18 cellular contexts compared by ENCODE assay signal in the genomic region with DNA sequence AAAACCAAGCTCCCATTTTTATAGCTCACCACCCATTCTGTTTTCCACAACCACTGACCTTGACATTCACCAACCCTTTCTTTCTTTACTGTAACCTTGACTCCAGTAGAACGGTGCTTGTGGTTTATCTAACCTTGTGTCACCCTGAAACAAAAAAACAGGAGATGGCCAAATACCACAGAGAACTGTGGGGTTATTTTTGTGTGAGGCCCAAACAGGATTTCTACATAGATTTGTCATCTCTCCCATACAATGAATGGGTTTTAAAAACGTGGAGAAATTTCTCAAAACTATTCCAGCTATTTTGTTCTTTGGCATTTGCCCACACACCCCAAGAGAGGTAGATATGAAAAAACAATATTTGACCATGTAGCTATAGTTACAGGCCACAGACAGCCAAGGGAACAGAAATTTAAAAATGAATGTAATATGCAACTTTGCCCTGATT.
DNase-seq lines count a peak whose midpoint lies in the region; ATAC-seq and TF ChIP-seq lines count a peak whose summit lies in the region.
"Had no signal": no experiment of that assay in that cellular context is flagged by ENCODE, and none has a peak within 500 bp of the region (broad histone marks: within the 10 kb centered on the region; RNA-seq: fewer than 3 reads in every experiment).

No MANE protein-coding gene starts in this region.

- TF ChIP-seq CTCF in HFFc6 (IDR thresholded peaks at IDR 0.05) (no peak), mammary epithelial cell (conservative IDR thresholded peaks at IDR 0.05 in 1 of 2, IDR thresholded peaks at IDR 0.05 in 1 of 2; ENCODE audit: extremely low read depth in 1 of 2, insufficient read depth in 1 of 2, low read depth in 1 of 2, low read length in 2 of 2) (no peak)

- H3K9me3 Mint-ChIP-seq in HFFc6: no peaks in the 10 kb centered on the region
- H3K9me3 Mint-ChIP-seq: activated naive CD4-positive, alpha-beta T cell treated with anti-CD3 and anti-CD28 coated beads for 36 hours; stimulated activated memory B cell treated with anti-CD40 and anti-IgM and Interleukin-4, amounts not matched to agents 10 μg/mL and 1 μg/mL and 100 μg/mL, for 72 hours; T-helper 2 cell treated with Interferon-gamma antibody and Interleukin-4, amounts not matched to agents 5 μg/mL and 100 μg/mL, for 36 hours had no signal

- dilution Hi-C loops in mammary epithelial cell (cut with HindIII; ENCODE audit: low sequenced_read_pairs): no loop called here

- peak overlapping the region; percentile 58 for H3K27ac Mint-ChIP-seq in HFFc6
- H3K27ac Mint-ChIP-seq: activated naive CD4-positive, alpha-beta T cell treated with anti-CD3 and anti-CD28 coated beads for 36 hours; stimulated activated memory B cell treated with anti-CD40 and anti-IgM and Interleukin-4, amounts not matched to agents 10 μg/mL and 1 μg/mL and 100 μg/mL, for 72 hours; T-helper 2 cell treated with Interferon-gamma antibody and Interleukin-4, amounts not matched to agents 5 μg/mL and 100 μg/mL, for 36 hours had no signal

- H4K20me1 ChIP-seq in mammary epithelial cell (ENCODE audit: insufficient read depth, low read length): no peaks in the 10 kb centered on the region
- no peaks in the 10 kb centered on the region for H4K20me1 ChIP-seq in Karpas-422 (ENCODE audit: insufficient read depth, low read depth, low read length)

- no peak overlapping the region for H3K4me3 ChIP-seq in ACC112 (ENCODE audit: low read depth, low read length)
- H3K4me3 ChIP-seq in mammary epithelial cell (replicated peaks in 1 of 3; ENCODE audit: insufficient read depth in 1 of 3, low read depth in 2 of 3, low read length in 3 of 3): no peak overlapping the region
- H3K4me3 ChIP-seq in Karpas-422 (ENCODE audit: low read length): no peak overlapping the region
- H3K4me3 ChIP-seq: skin epidermis had no signal

- no TSS peak for BruUV-seq in mammary epithelial cell (replicated peaks; lab: Mats Ljungman, UMichigan)

- H3K27ac ChIP-seq in ACC112 (ENCODE audit: low read depth, low read length) (peak overlapping the region; percentile 87), mammary epithelial cell (ENCODE audit: insufficient read depth, low read depth, low read length) (no peak overlapping the region), Karpas-422 (ENCODE audit: low read length) (no peak overlapping the region)
- H3K27ac ChIP-seq: skin epidermis had no signal

- H3K36me3 ChIP-seq in ACC112 (ENCODE audit: insufficient read depth, low read length) (no peaks in the 10 kb centered on the region), mammary epithelial cell (ENCODE audit: insufficient read depth, low read length) (no peaks in the 10 kb centered on the region), Karpas-422 (ENCODE audit: insufficient read depth, low read length) (no peaks in the 10 kb centered on the region)

- intact Hi-C loops in mammary epithelial cell (cut with micrococcal nuclease): no loop called here

- DNase-seq in HFFc6 (peak; percentile 54), mammary epithelial cell (peak; percentile 33), glomerular visceral epithelial cell (ENCODE audit: extremely low spot score) (peak; percentile 26), KG1 (lab: John Stamatoyannopoulos, UW) (no peak), Karpas-422 (no peak)
- DNase-seq: ACHN; activated CD4-positive, alpha-beta T cell treated with anti-CD3 and anti-CD28 coated beads for 1 hour; activated CD8-positive, alpha-beta memory T cell treated with anti-CD3 and anti-CD28 coated beads, Interleukin-2, amount 50 U/mL, for 48 hours; activated naive CD4-positive, alpha-beta T cell treated with anti-CD3 and anti-CD28 coated beads for 36 hours; Caco-2; glutamatergic neuron; NK-92 treated with Interleukin-12 subunit alpha and Interleukin-12 subunit beta, amount 100 ng/mL, for 24 hours had no signal

- ATAC-seq in HG03280 (IDR thresholded peaks at IDR 0.05; ENCODE audit: unreplicated experiment) (no peak), HG03565 (IDR thresholded peaks at IDR 0.05; ENCODE audit: unreplicated experiment) (no peak)
- ATAC-seq: stimulated activated memory B cell treated with anti-CD40 and anti-IgM and Interleukin-4, amounts not matched to agents 10 μg/mL and 1 μg/mL and 100 μg/mL, for 72 hours had no signal

- H3K79me2 ChIP-seq in ACC112 (ENCODE audit: control insufficient read depth, insufficient read depth, low read length, unreplicated experiment): no peaks in the 10 kb centered on the region
- H3K79me2 ChIP-seq in mammary epithelial cell (ENCODE audit: insufficient read depth, low read length): no peaks in the 10 kb centered on the region
- H3K79me2 ChIP-seq in Karpas-422 (ENCODE audit: low read length): no peaks in the 10 kb centered on the region

- H3K36me3 Mint-ChIP-seq in HFFc6 (ENCODE audit: low read depth): no peaks in the 10 kb centered on the region
- H3K36me3 Mint-ChIP-seq: stimulated activated memory B cell treated with anti-CD40 and anti-IgM and Interleukin-4, amounts not matched to agents 10 μg/mL and 1 μg/mL and 100 μg/mL, for 72 hours had no signal

- H3K9me3 ChIP-seq in mammary epithelial cell (replicated peaks; ENCODE audit: insufficient read depth, low read length) (no peaks in the 10 kb centered on the region), Karpas-422 (ENCODE audit: low read length) (no peaks in the 10 kb centered on the region)
- H3K9me3 ChIP-seq: Caco-2 had no signal

- H3K9me2 ChIP-seq in Karpas-422 (replicated peaks; ENCODE audit: insufficient read depth, low read length): no peaks in the 10 kb centered on the region

- H3K27me3 ChIP-seq in ACC112 (ENCODE audit: insufficient read depth, low read length) (no peaks in the 10 kb centered on the region), mammary epithelial cell (ENCODE audit: insufficient read depth, low read length) (no peaks in the 10 kb centered on the region), Karpas-422 (ENCODE audit: low read length) (no peaks in the 10 kb centered on the region)

- H3K4me1 ChIP-seq in ACC112 (ENCODE audit: control insufficient read depth, insufficient read depth, low read length, unreplicated experiment): peaks cover 34% of the 10 kb centered on the region
- H3K4me1 ChIP-seq in mammary epithelial cell (ENCODE audit: insufficient read depth, low read length): no peaks in the 10 kb centered on the region
- H3K4me1 ChIP-seq in Karpas-422 (ENCODE audit: low read length): no peaks in the 10 kb centered on the region

- no peak overlapping the region for H3K9ac ChIP-seq in mammary epithelial cell (ENCODE audit: insufficient read depth, low read length)
- H3K9ac ChIP-seq in Karpas-422 (ENCODE audit: low read length): no peak overlapping the region

- peak overlapping the region; percentile 69 for H2AFZ ChIP-seq in ACC112 (ENCODE audit: low read length, unreplicated experiment)
- H2AFZ ChIP-seq in mammary epithelial cell (ENCODE audit: low read depth, low read length): no peak overlapping the region
- H2AFZ ChIP-seq in Karpas-422 (ENCODE audit: low read length): no peak overlapping the region

- CTCF ChIA-PET in mammary epithelial cell (lab: Charles Lee; ENCODE audit: low non-redundant PET): interaction anchor here (0.6 kb wide), 1 partner anchor 515 kb away, joined by 4 read pairs; no protein-coding TSS in a partner anchor

- H3K4me1 Mint-ChIP-seq in HFFc6 (ENCODE audit: low read depth): peaks cover 28% of the 10 kb centered on the region
- H3K4me1 Mint-ChIP-seq: stimulated activated memory B cell treated with anti-CD40 and anti-IgM and Interleukin-4, amounts not matched to agents 10 μg/mL and 1 μg/mL and 100 μg/mL, for 72 hours had no signal

- peaks cover 2% of the 10 kb centered on the region for H3K27me3 Mint-ChIP-seq in HFFc6 (ENCODE audit: insufficient read depth)

- 4% methylated on average over 2 of the region's 2 CpGs for WGBS in mammary epithelial cell (ENCODE audit: low coverage, missing lambda C conversion rate)

- H3K4me2 ChIP-seq in mammary epithelial cell (ENCODE audit: insufficient read depth, low read depth, low read length): no peak overlapping the region
- no peak overlapping the region for H3K4me2 ChIP-seq in Karpas-422 (ENCODE audit: low read depth, low read length, poor library complexity, severe bottlenecking)

- in situ Hi-C loops in mammary epithelial cell (cut with MboI; ENCODE audit: low sequenced_read_pairs in 2 of 2): no loop called here

- no peak overlapping the region for H3K4me3 Mint-ChIP-seq in HFFc6
- H3K4me3 Mint-ChIP-seq: activated naive CD4-positive, alpha-beta T cell treated with anti-CD3 and anti-CD28 coated beads for 36 hours; stimulated activated memory B cell treated with anti-CD40 and anti-IgM and Interleukin-4, amounts not matched to agents 10 μg/mL and 1 μg/mL and 100 μg/mL, for 72 hours; T-helper 2 cell treated with Interferon-gamma antibody and Interleukin-4, amounts not matched to agents 5 μg/mL and 100 μg/mL, for 36 hours had no signal

Comparison
In these comparisons a context has a peak if more than half of its experiments do, and no peak if none do; other contexts are left out.
1. DNase-seq: peak in HFFc6 (single experiment), mammary epithelial cell (single experiment) and glomerular visceral epithelial cell (single experiment); none in KG1 (single experiment) and Karpas-422 (single experiment).